In the genomic region with DNA sequence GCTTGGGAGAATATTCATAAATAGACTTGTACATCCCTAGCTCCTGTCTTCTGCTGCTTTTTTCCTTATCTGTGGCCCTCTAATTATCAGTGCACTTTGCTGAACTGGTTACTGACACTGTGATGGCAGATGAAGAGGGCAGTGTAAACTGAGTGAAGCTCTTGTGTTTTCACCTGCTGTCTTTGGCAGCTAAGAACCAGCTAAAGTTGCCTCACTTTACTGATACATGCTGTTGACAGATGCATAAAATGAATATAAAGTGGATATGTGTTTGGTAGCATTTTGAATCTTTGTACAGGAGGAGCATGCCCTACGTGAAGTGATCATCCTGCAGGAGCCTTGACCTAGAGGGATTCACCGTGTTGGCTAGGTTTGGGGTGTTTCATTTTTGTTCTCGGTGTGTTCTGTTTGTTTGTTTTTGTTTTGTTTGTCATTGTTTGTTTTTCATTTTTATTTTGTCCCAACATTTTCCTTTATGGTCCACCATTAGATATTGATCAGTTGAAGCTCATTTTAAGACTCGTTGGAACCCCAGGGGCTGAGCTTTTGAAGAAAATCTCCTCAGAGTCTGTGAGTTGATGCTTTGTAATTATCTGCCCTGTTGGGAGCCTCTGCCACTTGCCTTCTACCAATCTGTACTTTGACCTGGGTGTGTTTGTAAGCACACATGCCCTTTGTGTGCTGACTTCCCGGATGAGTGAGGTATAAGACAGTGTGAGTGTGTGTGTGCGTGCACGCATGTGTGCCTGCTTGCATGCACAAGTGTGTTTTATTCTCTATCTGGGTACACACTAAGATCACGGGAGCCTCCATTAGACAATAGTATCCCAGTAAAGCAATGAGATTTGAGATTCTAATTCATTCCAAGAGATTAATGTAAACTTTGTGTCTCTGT, we compare ENCODE assay signal across 10 cellular contexts. TPM values are rescaled to one million over a fixed set of nuclear protein-coding genes. Genes with fewer than 3 reads are reported as not detected.
DNase-seq lines count a peak whose midpoint lies in the region; ATAC-seq and TF ChIP-seq lines count a peak whose summit lies in the region.
"Had no signal": no experiment of that assay in that cellular context is flagged by ENCODE, and none has a peak within 500 bp of the region (broad histone marks: within the 10 kb centered on the region; RNA-seq: fewer than 3 reads in every experiment).

No MANE protein-coding gene starts in this region.

- TF ChIP-seq CTCF in HFFc6 (IDR thresholded peaks at IDR 0.05), result peak; percentile 71

- H3K27me3 Mint-ChIP-seq in HFFc6 (ENCODE audit: insufficient read depth), result peaks cover 1% of the 10 kb centered on the region; the same call in 1 of the 2 replicates
- H3K27me3 Mint-ChIP-seq in activated naive CD8-positive, alpha-beta T cell treated with anti-CD3 and anti-CD28 coated beads, Interleukin-2, amount 50 U/mL, for 24 hours, result no peaks in the 10 kb centered on the region
- H3K27me3 Mint-ChIP-seq in naive thymus-derived CD4-positive, alpha-beta T cell, result no peaks in the 10 kb centered on the region

- H3K4me1 Mint-ChIP-seq in HFFc6 (ENCODE audit: low read depth), result peaks cover 11% of the 10 kb centered on the region
- peaks cover 31% of the 10 kb centered on the region for H3K4me1 Mint-ChIP-seq in activated naive CD8-positive, alpha-beta T cell treated with anti-CD3 and anti-CD28 coated beads, Interleukin-2, amount 50 U/mL, for 24 hours
- peaks cover 22 to 56% (median 48%) of the 10 kb centered on the region in 7 donors for H3K4me1 Mint-ChIP-seq in naive thymus-derived CD4-positive, alpha-beta T cell

- peaks cover 22 to 28% of the 10 kb centered on the region in 2 donors for H3K4me1 ChIP-seq in naive thymus-derived CD4-positive, alpha-beta T cell (ENCODE audit: control insufficient read depth in 2 of 2, insufficient read depth in 2 of 2, low read length in 2 of 2)
- H3K4me1 ChIP-seq: SJSA1 had no signal

- H3K4me3 ChIP-seq in naive thymus-derived CD4-positive, alpha-beta T cell (ENCODE audit: low read length), result no peak overlapping the region
- H3K4me3 ChIP-seq: prostate gland, SJSA1 had no signal

- H3K27ac Mint-ChIP-seq in HFFc6, result peak overlapping the region; percentile 62; the same call in 1 of the 2 replicates
- H3K27ac Mint-ChIP-seq in activated naive CD8-positive, alpha-beta T cell treated with anti-CD3 and anti-CD28 coated beads, Interleukin-2, amount 50 U/mL, for 24 hours, result peak overlapping the region; percentile 48
- H3K27ac Mint-ChIP-seq in naive thymus-derived CD4-positive, alpha-beta T cell, result peak overlapping the region in 8 of 9 donors; percentile 55 to 85 (median 78)

- POLR2A ChIA-PET in naive thymus-derived CD4-positive, alpha-beta T cell (lab: Charles Lee), result interaction anchor here (0.6 to 5.2 kb wide), 8 partner anchors 13 to 101 kb away, joined by 3 to 56 read pairs (median 6); a partner anchor contains a TSS

- intact Hi-C loops in naive thymus-derived CD4-positive, alpha-beta T cell (cut with micrococcal nuclease), result loop anchor here (1.0 to 10.0 kb wide), 11 partner anchors 15 to 573 kb away; a partner anchor contains a TSS

- DNase-seq in COLO668 (lab: John Stamatoyannopoulos, UW; ENCODE audit: unreplicated experiment), result peak; percentile 59
- no peak for DNase-seq in HFFc6
- DNase-seq in activated naive CD8-positive, alpha-beta T cell treated with anti-CD3 and anti-CD28 coated beads, Interleukin-2, amount 50 U/mL, for 24 hours, result no peak
- no peak for DNase-seq in naive thymus-derived CD4-positive, alpha-beta T cell
- no peak for DNase-seq in NOMO-1 treated with dmso at 0.1 percent for 144 hours (lab: John Stamatoyannopoulos, UW; ENCODE audit: unreplicated experiment)
- no peak for DNase-seq in HUDEP-2 (lab: John Stamatoyannopoulos, UW; ENCODE audit: unreplicated experiment in 76 of 76)
- no peak for DNase-seq in NCI-H345 (lab: John Stamatoyannopoulos, UW)

- H3K9me3 Mint-ChIP-seq in HFFc6, result no peaks in the 10 kb centered on the region
- no peaks in the 10 kb centered on the region for H3K9me3 Mint-ChIP-seq in activated naive CD8-positive, alpha-beta T cell treated with anti-CD3 and anti-CD28 coated beads, Interleukin-2, amount 50 U/mL, for 24 hours
- H3K9me3 Mint-ChIP-seq in naive thymus-derived CD4-positive, alpha-beta T cell, result peaks cover 0 to 2% (median 0%) of the 10 kb centered on the region in 11 donors

- H3K27me3 ChIP-seq in naive thymus-derived CD4-positive, alpha-beta T cell (ENCODE audit: control insufficient read depth in 2 of 2, insufficient read depth in 2 of 2, low read length in 2 of 2), result no peaks in the 10 kb centered on the region
- H3K27me3 ChIP-seq: SJSA1 had no signal

- no peak for ATAC-seq in activated naive CD8-positive, alpha-beta T cell treated with anti-CD3 and anti-CD28 coated beads, Interleukin-2, amount 50 U/mL, for 24 hours
- no peak for ATAC-seq in naive thymus-derived CD4-positive, alpha-beta T cell
- ATAC-seq in GM18867 (IDR thresholded peaks at IDR 0.05; ENCODE audit: unreplicated experiment), result no peak

- peak overlapping the region; percentile 62 for H3K27ac ChIP-seq in naive thymus-derived CD4-positive, alpha-beta T cell (ENCODE audit: low read depth, low read length)
- H3K27ac ChIP-seq: SJSA1 had no signal

- peaks cover 0 to 15% (median 0%) of the 10 kb centered on the region in 3 experiments for H3K36me3 ChIP-seq in naive thymus-derived CD4-positive, alpha-beta T cell (ENCODE audit: control insufficient read depth in 2 of 3, insufficient read depth in 3 of 3, low read length in 3 of 3)
- H3K36me3 ChIP-seq: prostate gland had no signal

- no peaks in the 10 kb centered on the region; the same call in none of the 2 replicates for H3K36me3 Mint-ChIP-seq in HFFc6 (ENCODE audit: low read depth)
- H3K36me3 Mint-ChIP-seq in activated naive CD8-positive, alpha-beta T cell treated with anti-CD3 and anti-CD28 coated beads, Interleukin-2, amount 50 U/mL, for 24 hours (ENCODE audit: low read depth), result no peaks in the 10 kb centered on the region
- H3K36me3 Mint-ChIP-seq in naive thymus-derived CD4-positive, alpha-beta T cell, result peaks cover 0 to 12% (median 7%) of the 10 kb centered on the region in 5 donors

- CTCF ChIA-PET in naive thymus-derived CD4-positive, alpha-beta T cell (lab: Charles Lee), result interaction anchor here (0.5 to 6.5 kb wide), 28 partner anchors 11 to 511 kb away, joined by 3 to 104 read pairs (median 6); a partner anchor contains a TSS

- H3K9me3 ChIP-seq in naive thymus-derived CD4-positive, alpha-beta T cell (ENCODE audit: control insufficient read depth in 2 of 3, low read length in 3 of 3), result no peaks in the 10 kb centered on the region
- H3K9me3 ChIP-seq: prostate gland, SJSA1 had no signal

- H3K4me3 Mint-ChIP-seq in HFFc6, result no peak overlapping the region
- H3K4me3 Mint-ChIP-seq in activated naive CD8-positive, alpha-beta T cell treated with anti-CD3 and anti-CD28 coated beads, Interleukin-2, amount 50 U/mL, for 24 hours, result no peak overlapping the region
- no peak overlapping the region for H3K4me3 Mint-ChIP-seq in naive thymus-derived CD4-positive, alpha-beta T cell

RNA-seq across cellular contexts. Expression of a gene that starts 34.6 kb away (rescaled TPM):
- 10 to 100 TPM in 2 of 6 experiments, 1 to 10 TPM in 4; 5.7 to 12.4 (median 6.5) TPM for total RNA-seq in HFFc6 (2021; fragmentation: NEBNext Ultra II Directional; extraction: Animal tissue kit (Norgen Biotek cat#: 25700))
- 10 to 100 TPM; 27.0 to 53.1 (median 33.7) TPM for total RNA-seq in naive thymus-derived CD4-positive, alpha-beta T cell
- polyA plus RNA-seq in naive thymus-derived CD4-positive, alpha-beta T cell, result 10 to 100 TPM; 34.2 to 51.4 TPM
- total RNA-seq: SJSA1 had no signal
